9 cellular contexts compared by ENCODE assay signal in the genomic region with DNA sequence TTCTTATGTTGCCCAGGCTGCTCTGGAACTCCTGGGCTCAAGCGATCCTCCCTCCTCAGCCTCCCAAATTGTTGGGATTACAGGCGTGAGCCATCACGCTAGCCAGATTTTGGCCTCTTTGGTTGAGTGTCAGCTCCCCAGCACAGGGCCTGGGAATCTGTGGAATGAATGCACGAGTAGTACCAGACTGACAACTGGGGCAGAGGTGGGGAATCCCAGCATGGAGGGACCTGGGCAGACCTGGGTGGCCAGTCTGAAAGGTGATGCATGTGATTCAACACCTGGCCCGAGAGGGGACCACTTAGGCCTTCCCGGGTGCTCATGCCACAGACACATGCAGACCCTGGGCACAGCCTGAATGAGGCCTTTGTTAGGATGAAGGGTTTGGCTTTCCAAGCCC. TPM values are rescaled to one million over a fixed set of nuclear protein-coding genes. Genes with fewer than 3 reads are reported as not detected.
"Had no signal": no experiment of that assay in that cellular context is flagged by ENCODE, and none has a peak within 500 bp of the region (broad histone marks: within the 10 kb centered on the region; RNA-seq: fewer than 3 reads in every experiment).

No MANE protein-coding gene starts in this region.

- ATAC-seq: HCT116 had no signal

- H3K9me3 Mint-ChIP-seq: HFFc6, IgD-negative memory B cell had no signal

- H2AFZ ChIP-seq: GM23248 had no signal

- H3K27ac Mint-ChIP-seq: HFFc6, IgD-negative memory B cell had no signal

- H3K9ac ChIP-seq: GM23248 had no signal

- H3K4me3 Mint-ChIP-seq: HFFc6 had no signal

- DNase-seq: GM23248, GOT3, H7, HFFc6, KBM-7 had no signal

- H3K9me3 ChIP-seq: HAP-1 had no signal

- H3K27ac ChIP-seq: GM23248, HL-60 had no signal

- H3K36me3 ChIP-seq: HAP-1 had no signal

- H3K4me1 ChIP-seq: HAP-1 had no signal

- H3K4me3 ChIP-seq: GM23248, HAP-1 had no signal

RNA-seq across cellular contexts. Expression of a gene that starts 19.0 kb away (rescaled TPM):
- polyA plus RNA-seq: IgD-negative memory B cell had no signal
